8 cellular contexts compared by ENCODE assay signal in genomic region chr1:151512326-151512725, GRCh38. TPM values are rescaled to one million over a fixed set of nuclear protein-coding genes. Genes with fewer than 3 reads are reported as not detected.
DNase-seq lines count a peak whose midpoint lies in the region; ATAC-seq lines count a peak whose summit lies in the region.

No MANE protein-coding gene starts in this region.

- H3K4me3 ChIP-seq in iPS DF 6.9 (ENCODE audit: low read length) (peak overlapping the region; percentile 14; the same call in 1 of the 2 replicates), skin epidermis (peak overlapping the region in 5 of 7 experiments; percentile 46 to 64 (median 53))

- H3K27me3 ChIP-seq in iPS DF 6.9 (ENCODE audit: control insufficient read depth, insufficient read depth, low read length) = no peaks in the 10 kb centered on the region

- H3K9me3 ChIP-seq in iPS DF 6.9 (ENCODE audit: control insufficient read depth, insufficient read depth, low read length) = no peaks in the 10 kb centered on the region

- H3K4me1 ChIP-seq in iPS DF 6.9 (ENCODE audit: control insufficient read depth, insufficient read depth, low read length) = peaks cover 12% of the 10 kb centered on the region

- DNase-seq in NCI-H146 (lab: John Stamatoyannopoulos, UW) (peak; percentile 10), NCI-H146 treated with DMSO at 0.1 percent for 48 hours (lab: John Stamatoyannopoulos, UW; ENCODE audit: unreplicated experiment) (no peak), RPMI7951 (ENCODE audit: low read depth) (peak; percentile 35), iPS DF 6.9 (ENCODE audit: low read depth, low spot score) (no peak)

- no peaks in the 10 kb centered on the region for H3K36me3 ChIP-seq in iPS DF 6.9 (ENCODE audit: control insufficient read depth, insufficient read depth, low read length)

- WGBS in iPS DF 6.9 (ENCODE audit: insufficient coverage, insufficient read length) = no CpG with 5 or more reads among the region's 4 CpGs

- ATAC-seq in GM19328 (IDR thresholded peaks at IDR 0.05; ENCODE audit: unreplicated experiment) (no peak), HG03571 (IDR thresholded peaks at IDR 0.05; ENCODE audit: unreplicated experiment) (no peak), GM18907 (IDR thresholded peaks at IDR 0.05; ENCODE audit: unreplicated experiment) (no peak)

- H3K27ac ChIP-seq in iPS DF 6.9 (ENCODE audit: low read length) = no peak overlapping the region
- H3K27ac ChIP-seq in skin epidermis = peak overlapping the region in 2 of 21 experiments; percentile 8 to 41

RNA-seq across cellular contexts. Expression of gene CGN, which starts 1.1 kb away (rescaled TPM):
- total RNA-seq in RPMI7951 (2014; rRNA removed; shearing (Covaris generic)) = under 0.01 and 0.10 TPM in 2 replicates

RNA-seq across cellular contexts. Expression of gene TUFT1, which starts 27.8 kb away (rescaled TPM):
- total RNA-seq in RPMI7951 (2014; rRNA removed; shearing (Covaris generic)) = 2.3 and 3.8 TPM in 2 replicates

RNA-seq across cellular contexts. Expression of gene POGZ, which starts 53.0 kb away (rescaled TPM):
- 9.5 and 13.5 TPM in 2 replicates for total RNA-seq in RPMI7951 (2014; rRNA removed; shearing (Covaris generic))

Comparison
In these comparisons a context has a peak if more than half of its experiments do, and no peak if none do; other contexts are left out.
1. DNase-seq: peak in NCI-H146 (single experiment) and RPMI7951 (single experiment); none in NCI-H146 treated with DMSO at 0.1 percent for 48 hours (single experiment) and iPS DF 6.9 (single experiment).